ENCODE assay signal across 8 cellular contexts in genomic region chr14:59187802-59188460, GRCh38. TPM values are rescaled to one million over a fixed set of nuclear protein-coding genes. Genes with fewer than 3 reads are reported as not detected.
DNase-seq lines count a peak whose midpoint lies in the region; ATAC-seq, FAIRE-seq and TF ChIP-seq lines count a peak whose summit lies in the region.

No MANE protein-coding gene starts in this region.

- no peak for TF ChIP-seq CTCF in GM23338 (conservative IDR thresholded peaks at IDR 0.05; ENCODE audit: low read depth in 2 of 2)
- no peak for TF ChIP-seq CTCF in bronchial epithelial cell (IDR thresholded peaks at IDR 0.05; ENCODE audit: insufficient read depth, low read length, severe bottlenecking)
- TF ChIP-seq CTCF in left lung (IDR thresholded peaks at IDR 0.05) = no peak

- no peak for FAIRE-seq in bronchial epithelial cell (lab: Jason Lieb, UNC)

- peaks cover 24% of the 10 kb centered on the region for H3K27me3 ChIP-seq in GM23338 (ENCODE audit: insufficient read depth)
- 0 out of 2 replicates have a peak, but pooled peaks cover 3% of the 10 kb centered on the region for H3K27me3 ChIP-seq in Karpas-422 (ENCODE audit: low read length)
- no peaks in the 10 kb centered on the region for H3K27me3 ChIP-seq in bronchial epithelial cell (ENCODE audit: control insufficient read depth, insufficient read depth, low read length)
- no peaks in the 10 kb centered on the region for H3K27me3 ChIP-seq in left lung

- peak overlapping the region; percentile 94 for H2AFZ ChIP-seq in GM23338
- peak overlapping the region; percentile 99 for H2AFZ ChIP-seq in Karpas-422 (ENCODE audit: low read length)

- DNase-seq in ELR (ENCODE audit: low read depth) = peak; percentile 29
- peak; percentile 45 for DNase-seq in GM23338 (ENCODE audit: low spot score)
- peak; percentile 74 for DNase-seq in Karpas-422
- peak; percentile 19 to 34 (median 29) for DNase-seq in T-helper 17 cell
- no peak for DNase-seq in bronchial epithelial cell (ENCODE audit: low read depth)
- DNase-seq in left lung = peak; percentile 38 to 75
- DNase-seq in stimulated activated CD8-positive, alpha-beta memory T cell treated with anti-CD3 and anti-CD28 coated beads, Interleukin-12 subunit alpha, Interleukin-12 subunit beta, amount 100 ng/mL, for 24 hours (ENCODE audit: extremely low read depth) = peak; percentile 3
- no peak for DNase-seq in middle frontal gyrus (ENCODE audit: extremely low spot score, low spot score)

- H3K9ac ChIP-seq in Karpas-422 (ENCODE audit: low read length) = peak overlapping the region; percentile 78

- H3K27me3 Mint-ChIP-seq in GM23338 (ENCODE audit: insufficient read depth, low read depth, poor library complexity) (peaks cover 6% of the 10 kb centered on the region), T-helper 17 cell (peaks cover 11% of the 10 kb centered on the region)

- no peaks in the 10 kb centered on the region for H3F3A ChIP-seq in GM23338 (replicated peaks; ENCODE audit: low read depth)

- H3K4me3 ChIP-seq in GM23338 = peak overlapping the region; percentile 95
- H3K4me3 ChIP-seq in Karpas-422 (ENCODE audit: low read length) = peak overlapping the region; percentile 83
- peak overlapping the region; percentile 80 for H3K4me3 ChIP-seq in bronchial epithelial cell (ENCODE audit: low read depth, low read length)
- H3K4me3 ChIP-seq in left lung = peak overlapping the region; percentile 60 to 75

- H3K9me3 ChIP-seq in Karpas-422 (ENCODE audit: low read length) = no peaks in the 10 kb centered on the region
- H3K9me3 ChIP-seq in T-helper 17 cell (ENCODE audit: control insufficient read depth, low read length, poor library complexity, severe bottlenecking) = no peaks in the 10 kb centered on the region
- no peaks in the 10 kb centered on the region for H3K9me3 ChIP-seq in left lung

- H3K27ac ChIP-seq in GM23338 (ENCODE audit: low read depth) (no peak overlapping the region), Karpas-422 (ENCODE audit: low read length) (no peak overlapping the region), left lung (peak overlapping the region; percentile 91 to 97)

- no peaks in the 10 kb centered on the region for H3K36me3 Mint-ChIP-seq in GM23338 (ENCODE audit: low read depth)
- H3K36me3 Mint-ChIP-seq in T-helper 17 cell (ENCODE audit: low read depth) = no peaks in the 10 kb centered on the region

- peaks cover 16% of the 10 kb centered on the region for H3K4me1 Mint-ChIP-seq in GM23338
- peaks cover 18% of the 10 kb centered on the region for H3K4me1 Mint-ChIP-seq in T-helper 17 cell

- H3K27ac Mint-ChIP-seq in GM23338 (no peak overlapping the region), T-helper 17 cell (peak overlapping the region; percentile 96)

- H3K4me1 ChIP-seq in GM23338 (ENCODE audit: insufficient read depth) = peaks cover 12% of the 10 kb centered on the region
- peaks cover 33% of the 10 kb centered on the region for H3K4me1 ChIP-seq in Karpas-422 (ENCODE audit: low read length)
- peaks cover 0 to 23% of the 10 kb centered on the region in 2 donors for H3K4me1 ChIP-seq in left lung

- H3K4me3 Mint-ChIP-seq in GM23338 (peak overlapping the region; percentile 91), T-helper 17 cell (peak overlapping the region; percentile 97)

- H3K36me3 ChIP-seq in GM23338 (ENCODE audit: insufficient read depth) (no peaks in the 10 kb centered on the region), Karpas-422 (ENCODE audit: insufficient read depth, low read length) (no peaks in the 10 kb centered on the region), bronchial epithelial cell (ENCODE audit: control insufficient read depth, insufficient read depth, low read length) (no peaks in the 10 kb centered on the region), left lung (no peaks in the 10 kb centered on the region)

- H3K79me2 ChIP-seq in GM23338 (replicated peaks; ENCODE audit: insufficient read depth) (peaks cover 23% of the 10 kb centered on the region), Karpas-422 (ENCODE audit: low read length) (peaks cover 17% of the 10 kb centered on the region)

- H3K9me2 ChIP-seq in GM23338 (ENCODE audit: insufficient read depth) (no peaks in the 10 kb centered on the region), Karpas-422 (replicated peaks; ENCODE audit: insufficient read depth, low read length) (no peaks in the 10 kb centered on the region)

- no peaks in the 10 kb centered on the region; the same call in 2 of the 3 replicates for H3K9me3 Mint-ChIP-seq in GM23338

- ATAC-seq in GM23338 (peak; percentile 9), T-helper 17 cell (peak; percentile 23), left lung (peak; percentile 25)

- intact Hi-C loops in left lung (cut with DNase I) = no loop called here

- H4K20me1 ChIP-seq in GM23338 (replicated peaks; ENCODE audit: insufficient read depth) (no peaks in the 10 kb centered on the region), Karpas-422 (ENCODE audit: insufficient read depth, low read depth, low read length) (peaks cover 24% of the 10 kb centered on the region)

- H3K4me2 ChIP-seq in GM23338 (peak overlapping the region; percentile 97), Karpas-422 (ENCODE audit: low read depth, low read length, poor library complexity, severe bottlenecking) (peak overlapping the region; percentile 97)

TF ChIP-seq in GM23338, 12 proteins besides CTCF, POLR2A, EP300 and RAD21:
- TF ChIP-seq CREB1 (CRISPR knock-in tag; IDR thresholded peaks at IDR 0.05; ENCODE audit: low read depth) (no peak), POLR2AphosphoS5 (IDR thresholded peaks at IDR 0.05; ENCODE audit: low read depth) (peak; percentile 89), JUNB (IDR thresholded peaks at IDR 0.05; ENCODE audit: unreplicated experiment) (no peak), STAT1 (IDR thresholded peaks at IDR 0.05; ENCODE audit: unreplicated experiment) (no peak)

RNA-seq across cellular contexts. Expression of gene DAAM1, which starts 0.5 kb away (rescaled TPM):
- total RNA-seq in GM23338 (2014; rRNA removed; shearing (Covaris generic)) = 36.3 and 51.1 TPM in 2 replicates
- 28.4 and 42.1 TPM in 2 replicates for polyA plus RNA-seq in GM23338 (2016; fragmentation: Nextera tagmentation; extraction: Ambion mirVana)
- total RNA-seq in Karpas-422 (2014; rRNA removed; shearing (Covaris generic); ENCODE audit: low replicate concordance) = 25.9 and 43.8 TPM in 2 replicates
- total RNA-seq in T-helper 17 cell (10 to 100 TPM; 22.6 to 25.6 TPM), bronchial epithelial cell (16.6 and 47.2 TPM in 2 replicates), left lung (10 to 100 TPM; 47.5 to 49.4 TPM)

Comparison
In these comparisons a context has a peak if more than half of its experiments do, and no peak if none do; other contexts are left out.
1. DNase-seq: peak in ELR (single experiment), GM23338 (single experiment), Karpas-422 (single experiment), T-helper 17 cell (3 of 3), left lung (2 of 2) and stimulated activated CD8-positive, alpha-beta memory T cell treated with anti-CD3 and anti-CD28 coated beads, Interleukin-12 subunit alpha, Interleukin-12 subunit beta, amount 100 ng/mL, for 24 hours (single experiment); none in bronchial epithelial cell (single experiment) and middle frontal gyrus (single experiment).
2. H3K27ac ChIP-seq: peak in left lung (2 of 2); none in GM23338 (single experiment) and Karpas-422 (single experiment).
3. Peak in every context shown above with its lines, with median percentiles within 50 percentile points of each other: ATAC-seq and H3K4me3 ChIP-seq.